In the genomic region with DNA sequence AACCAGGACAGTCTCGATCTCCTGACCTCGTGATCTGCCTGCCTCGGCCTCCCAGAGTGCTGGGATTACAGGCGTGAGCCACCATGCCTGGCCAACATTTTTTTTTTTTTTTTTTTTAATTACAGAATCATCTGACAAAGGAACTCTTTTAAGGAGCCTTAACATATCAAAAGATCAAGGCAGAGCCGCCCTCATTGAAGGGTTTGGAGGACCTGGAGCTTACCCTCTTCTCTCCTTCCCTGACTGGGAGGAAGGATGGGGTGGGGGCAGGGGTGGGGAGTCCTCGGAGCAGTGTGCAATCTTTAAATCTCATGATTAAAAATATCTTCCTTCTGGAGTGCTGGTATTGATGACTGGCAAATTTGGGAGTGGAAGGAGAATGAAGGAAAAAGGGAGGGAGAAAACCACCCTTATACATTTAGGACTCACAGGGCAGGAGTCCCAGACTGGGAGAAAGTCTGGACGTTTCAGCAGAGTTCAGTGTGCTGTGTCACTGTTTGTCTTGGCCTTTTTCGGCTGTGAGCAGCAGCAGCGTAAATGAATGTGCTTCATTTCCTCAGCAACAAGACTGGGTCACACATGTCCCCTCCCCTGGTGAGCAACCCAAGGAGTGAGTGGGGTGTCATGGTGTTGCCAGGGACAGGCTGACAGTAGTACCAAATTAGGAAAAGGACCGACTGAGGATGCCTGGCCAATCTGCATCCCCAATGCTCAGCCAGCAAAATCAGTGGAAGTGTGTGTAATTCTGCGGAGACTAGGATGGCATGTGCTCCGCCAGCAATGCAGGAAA, we compare ENCODE assay signal across 13 cellular contexts.
DNase-seq lines count a peak whose midpoint lies in the region; ATAC-seq, FAIRE-seq and TF ChIP-seq lines count a peak whose summit lies in the region.
"Had no signal": no experiment of that assay in that cellular context is flagged by ENCODE, and none has a peak within 500 bp of the region (broad histone marks: within the 10 kb centered on the region; RNA-seq: fewer than 3 reads in every experiment).

No MANE protein-coding gene starts in this region.

- H3K9me3 ChIP-seq in MG63 (no peaks in the 10 kb centered on the region), fibroblast of lung (ENCODE audit: control insufficient read depth, insufficient read depth, low read depth, low read length) (no peaks in the 10 kb centered on the region), osteoblast (ENCODE audit: low read depth, low read length) (no peaks in the 10 kb centered on the region)
- H3K9me3 ChIP-seq: Peyer's patch had no signal

- TF ChIP-seq CTCF in fibroblast of lung (conservative IDR thresholded peaks at IDR 0.05 in 1 of 2, IDR thresholded peaks at IDR 0.05 in 1 of 2; ENCODE audit: low read depth in 1 of 2, low read length in 2 of 2): no peak
- TF ChIP-seq CTCF in osteoblast (IDR thresholded peaks at IDR 0.05; ENCODE audit: extremely low read depth, low read depth, low read length): no peak

- H2AFZ ChIP-seq in fibroblast of lung (ENCODE audit: low read length): peak overlapping the region; percentile 85
- peak overlapping the region; percentile 45 for H2AFZ ChIP-seq in osteoblast (ENCODE audit: low read length)

- H3K27ac ChIP-seq in fibroblast of lung (ENCODE audit: insufficient read depth, low read length): peak overlapping the region; percentile 78
- H3K27ac ChIP-seq in osteoblast (ENCODE audit: low read depth, low read length): peak overlapping the region; percentile 66

- H3K4me2 ChIP-seq in fibroblast of lung (ENCODE audit: extremely low read depth, insufficient read depth, low read length) (peak overlapping the region; percentile 18), osteoblast (ENCODE audit: insufficient read depth, low read length) (peak overlapping the region; percentile 75)

- H3K4me1 ChIP-seq in fibroblast of lung (ENCODE audit: control insufficient read depth, extremely low read depth, insufficient read depth, low read length) (peaks cover 5% of the 10 kb centered on the region), osteoblast (ENCODE audit: insufficient read depth, low read length) (peaks cover 20% of the 10 kb centered on the region)
- H3K4me1 ChIP-seq: Peyer's patch had no signal

- DNase-seq in AG08396 (ENCODE audit: low spot score) (peak; percentile 81), MG63 (peak; percentile 92), fibroblast of lung (ENCODE audit: low read depth in 2 of 2) (peak; percentile 87 to 91), osteoblast (ENCODE audit: insufficient read length, low spot score, missing footprints) (peak; percentile 96), RCC 7860 (ENCODE audit: low spot score) (no peak), kidney glomerular epithelial cell (lab: John Stamatoyannopoulos, UW) (no peak), NCI-H524 (lab: John Stamatoyannopoulos, UW) (no peak)
- DNase-seq: NCI-H2171 treated with DMSO at 0.1 percent for 48 hours; Peyer's patch; stimulated activated CD4-positive, alpha-beta T cell treated with anti-CD3 and anti-CD28 coated beads, Interleukin-2, amount 100 ng/mL, for 48 hours had no signal

- H4K20me1 ChIP-seq in fibroblast of lung (ENCODE audit: control insufficient read depth, extremely low read depth, insufficient read depth, low read length) (no peaks in the 10 kb centered on the region), osteoblast (ENCODE audit: insufficient read depth, low read length) (no peaks in the 10 kb centered on the region)

- H3K36me3 ChIP-seq in MG63: no peaks in the 10 kb centered on the region
- no peaks in the 10 kb centered on the region for H3K36me3 ChIP-seq in fibroblast of lung (ENCODE audit: control insufficient read depth, insufficient read depth, low read length)
- no peaks in the 10 kb centered on the region for H3K36me3 ChIP-seq in osteoblast (ENCODE audit: insufficient read depth, low read length)
- H3K36me3 ChIP-seq: Peyer's patch had no signal

- no peak overlapping the region for H3K9ac ChIP-seq in fibroblast of lung (ENCODE audit: insufficient read depth, low read length)

- no peak for ATAC-seq in HG02870 (IDR thresholded peaks at IDR 0.05; ENCODE audit: unreplicated experiment)
- ATAC-seq: HCT116 had no signal

- no peak for FAIRE-seq in RCC 7860 (lab: Jason Lieb, UNC)
- FAIRE-seq: keratinocyte had no signal

- H3K27me3 ChIP-seq in MG63: no peaks in the 10 kb centered on the region
- no peaks in the 10 kb centered on the region for H3K27me3 ChIP-seq in fibroblast of lung (ENCODE audit: control insufficient read depth, insufficient read depth, low read length)
- no peaks in the 10 kb centered on the region for H3K27me3 ChIP-seq in osteoblast (ENCODE audit: insufficient read depth, low read length)
- H3K27me3 ChIP-seq: Peyer's patch had no signal

- no peaks in the 10 kb centered on the region for H3K79me2 ChIP-seq in fibroblast of lung (ENCODE audit: control insufficient read depth, insufficient read depth, low read length)
- no peaks in the 10 kb centered on the region for H3K79me2 ChIP-seq in osteoblast (ENCODE audit: insufficient read depth, low read length)

- H3K4me3 ChIP-seq in MG63 (no peak overlapping the region), fibroblast of lung (replicated peaks in 1 of 4; ENCODE audit: control extremely low read depth in 1 of 4, insufficient read depth in 1 of 4, low read depth in 3 of 4, low read length in 4 of 4) (no peak overlapping the region), osteoblast (ENCODE audit: insufficient read depth, low read length) (peak overlapping the region; percentile 22)
- H3K4me3 ChIP-seq: Peyer's patch had no signal

Comparison
In these comparisons a context has a peak if more than half of its experiments do, and no peak if none do; other contexts are left out.
1. DNase-seq: peak in AG08396 (single experiment), MG63 (single experiment), fibroblast of lung (2 of 2) and osteoblast (single experiment); none in RCC 7860 (single experiment), kidney glomerular epithelial cell (single experiment) and NCI-H524 (0 of 2).